ENCODE assay signal across 11 cellular contexts in genomic region chr5:159877894-159878448, GRCh38. TPM values are rescaled to one million over a fixed set of nuclear protein-coding genes. Genes with fewer than 3 reads are reported as not detected.
DNase-seq lines count a peak whose midpoint lies in the region; ATAC-seq and TF ChIP-seq lines count a peak whose summit lies in the region.
"Had no signal": no experiment of that assay in that cellular context is flagged by ENCODE, and none has a peak within 500 bp of the region (broad histone marks: within the 10 kb centered on the region; RNA-seq: fewer than 3 reads in every experiment).

No MANE protein-coding gene starts in this region.

- H3K4me3 ChIP-seq in fibroblast of mammary gland (ENCODE audit: control insufficient read depth, low read depth, low read length) = no peak overlapping the region

- no peak overlapping the region for H3K4me3 Mint-ChIP-seq in type B pancreatic cell
- H3K4me3 Mint-ChIP-seq: activated CD8-positive, alpha-beta memory T cell treated with anti-CD3 and anti-CD28 coated beads, Interleukin-2, amount 10 ng/mL, durations not matched to agents 7 days and 5 days had no signal

- H3K9me3 Mint-ChIP-seq in type B pancreatic cell = no peaks in the 10 kb centered on the region

- ATAC-seq in GM21526 (IDR thresholded peaks at IDR 0.05; ENCODE audit: low FRiP score, unreplicated experiment) = no peak
- ATAC-seq: activated CD8-positive, alpha-beta memory T cell treated with anti-CD3 and anti-CD28 coated beads, Interleukin-2, amount 10 ng/mL, durations not matched to agents 7 days and 5 days had no signal

- no peaks in the 10 kb centered on the region for H3K36me3 Mint-ChIP-seq in type B pancreatic cell
- H3K36me3 Mint-ChIP-seq: activated CD8-positive, alpha-beta memory T cell treated with anti-CD3 and anti-CD28 coated beads, Interleukin-2, amount 10 ng/mL, durations not matched to agents 7 days and 5 days had no signal

- H3K27ac Mint-ChIP-seq in type B pancreatic cell = peak overlapping the region; percentile 74
- H3K27ac Mint-ChIP-seq: activated CD8-positive, alpha-beta memory T cell treated with anti-CD3 and anti-CD28 coated beads, Interleukin-2, amount 10 ng/mL, durations not matched to agents 7 days and 5 days had no signal

- peaks cover 3% of the 10 kb centered on the region for H3K27me3 Mint-ChIP-seq in type B pancreatic cell

- no peak for TF ChIP-seq CTCF in fibroblast of mammary gland (conservative IDR thresholded peaks at IDR 0.05; ENCODE audit: control insufficient read depth, insufficient read depth, low read depth, low read length)
- TF ChIP-seq CTCF in type B pancreatic cell (conservative IDR thresholded peaks at IDR 0.05) = no peak

- DNase-seq in DMS79 (lab: John Stamatoyannopoulos, UW) = peak; percentile 21
- no peak for DNase-seq in DMS79 treated with DMSO at 0.1 percent for 48 hours (lab: John Stamatoyannopoulos, UW)
- DNase-seq in fibroblast of mammary gland (ENCODE audit: low read depth) = peak; percentile 31
- DNase-seq in myocyte (ENCODE audit: low read depth) = peak; percentile 48
- no peak for DNase-seq in type B pancreatic cell (ENCODE audit: extremely low spot score, unreplicated experiment)
- no peak for DNase-seq in stimulated activated naive CD4-positive, alpha-beta T cell (lab: John Stamatoyannopoulos, UW)
- DNase-seq in NCI-H1930 (lab: John Stamatoyannopoulos, UW) = no peak
- DNase-seq: 8988T; activated CD8-positive, alpha-beta memory T cell treated with anti-CD3 and anti-CD28 coated beads, Interleukin-2, amount 10 ng/mL, durations not matched to agents 7 days and 5 days; NCI-H187 treated with DMSO at 0.1 percent for 48 hours had no signal

- peaks cover 10% of the 10 kb centered on the region for H3K4me1 Mint-ChIP-seq in type B pancreatic cell (ENCODE audit: unreplicated experiment)
- H3K4me1 Mint-ChIP-seq: activated CD8-positive, alpha-beta memory T cell treated with anti-CD3 and anti-CD28 coated beads, Interleukin-2, amount 10 ng/mL, durations not matched to agents 7 days and 5 days had no signal

RNA-seq across cellular contexts. Expression of gene ADRA1B, which starts 38.3 kb away (rescaled TPM):
- total RNA-seq in myocyte = 9.0 and 9.2 TPM in 2 replicates
- polyA plus RNA-seq in myocyte (2012) = 3.2 TPM
- total RNA-seq in type B pancreatic cell (ENCODE audit: low replicate concordance) = 2.9 and 9.9 TPM in 2 replicates

Comparison
In these comparisons a context has a peak if more than half of its experiments do, and no peak if none do; other contexts are left out.
1. DNase-seq: peak in DMS79 (single experiment), fibroblast of mammary gland (single experiment) and myocyte (single experiment); none in DMS79 treated with DMSO at 0.1 percent for 48 hours (single experiment), type B pancreatic cell (single experiment), stimulated activated naive CD4-positive, alpha-beta T cell (0 of 6) and NCI-H1930 (0 of 2).